In the genomic region with DNA sequence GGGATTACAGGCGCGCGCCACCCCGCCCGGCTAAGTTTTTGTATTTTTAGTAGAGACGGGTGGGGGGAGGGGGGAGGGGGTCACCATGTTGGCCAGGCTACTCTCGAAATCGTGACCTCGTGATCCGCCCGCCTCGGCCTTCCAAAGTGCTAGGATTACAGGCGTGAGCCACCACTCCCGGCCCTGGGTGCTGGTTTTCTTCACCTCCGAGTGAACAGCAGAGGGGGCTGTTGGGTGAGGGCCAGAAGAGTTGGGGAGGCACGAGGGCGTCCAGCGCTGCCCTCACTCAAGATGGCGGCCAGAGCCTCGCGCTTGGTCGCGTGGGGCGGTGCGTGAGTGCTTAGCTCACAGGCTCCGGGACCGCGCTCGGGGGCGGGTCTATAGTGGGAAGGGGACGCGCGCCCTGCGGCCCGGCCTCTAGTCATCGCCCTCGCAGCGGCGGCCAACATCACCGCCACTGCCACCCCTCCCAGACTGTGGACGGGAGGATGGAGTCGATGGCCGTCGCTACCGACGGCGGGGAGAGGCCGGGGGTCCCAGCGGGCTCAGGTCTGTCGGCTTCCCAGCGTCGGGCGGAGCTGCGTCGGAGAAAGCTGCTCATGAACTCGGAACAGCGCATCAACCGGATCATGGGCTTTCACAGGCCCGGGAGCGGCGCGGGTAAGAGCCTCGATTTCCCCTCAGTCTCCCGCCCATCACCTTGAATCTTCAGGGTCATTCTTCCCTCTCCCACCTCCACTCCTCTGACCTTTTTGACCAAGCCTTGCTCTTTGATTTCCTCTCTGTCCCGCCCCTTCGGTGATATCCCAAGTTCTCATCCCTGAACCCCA, we compare ENCODE assay signal across 1 cellular context.
TF ChIP-seq lines count a peak whose summit lies in the region.

TSS of gene CAMLG (plus strand) at position 416 of the 830 bp plus-strand sequence. CDS start at position 489, 73 bp downstream.

TF ChIP-seq in HepG2, 621 proteins besides CTCF, POLR2A, EP300 and RAD21 (continued from another document and continues in another):
- TF ChIP-seq, protein P1, sequence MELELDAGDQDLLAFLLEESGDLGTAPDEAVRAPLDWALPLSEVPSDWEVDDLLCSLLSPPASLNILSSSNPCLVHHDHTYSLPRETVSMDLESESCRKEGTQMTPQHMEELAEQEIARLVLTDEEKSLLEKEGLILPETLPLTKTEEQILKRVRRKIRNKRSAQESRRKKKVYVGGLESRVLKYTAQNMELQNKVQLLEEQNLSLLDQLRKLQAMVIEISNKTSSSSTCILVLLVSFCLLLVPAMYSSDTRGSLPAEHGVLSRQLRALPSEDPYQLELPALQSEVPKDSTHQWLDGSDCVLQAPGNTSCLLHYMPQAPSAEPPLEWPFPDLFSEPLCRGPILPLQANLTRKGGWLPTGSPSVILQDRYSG (CRISPR knock-in tag; IDR thresholded peaks at IDR 0.05), result 0 out of 2 replicates have a peak, but pooled peaks have one; percentile 76
- TF ChIP-seq ZNF180 (CRISPR knock-in tag; IDR thresholded peaks at IDR 0.05; ENCODE audit: borderline replicate concordance, low read depth) (no peak), PHF20 (CRISPR knock-in tag; IDR thresholded peaks at IDR 0.05) (peak; percentile 85), ZNF773 (CRISPR knock-in tag; IDR thresholded peaks at IDR 0.05; ENCODE audit: borderline replicate concordance) (no peak), CC2D1A (CRISPR knock-in tag; IDR thresholded peaks at IDR 0.05) (no peak), ATF1 (CRISPR knock-in tag; IDR thresholded peaks at IDR 0.05) (peak; percentile 92), PBX3 (CRISPR knock-in tag; IDR thresholded peaks at IDR 0.05; ENCODE audit: borderline replicate concordance) (no peak), ZNF224 (CRISPR knock-in tag; IDR thresholded peaks at IDR 0.05) (peak; percentile 80), ZNF24 (IDR thresholded peaks at IDR 0.05) (no peak), ZNF83 (CRISPR knock-in tag; IDR thresholded peaks at IDR 0.05; ENCODE audit: borderline replicate concordance) (no peak; the same call in 1 of the 2 replicates), KLF6 (CRISPR knock-in tag; IDR thresholded peaks at IDR 0.05) (peak; percentile 83), HMGA1 (CRISPR knock-in tag; conservative IDR thresholded peaks at IDR 0.05) (no peak), SRF (IDR thresholded peaks at IDR 0.05; ENCODE audit: low read depth, low read length) (0 out of 2 replicates have a peak, but pooled peaks have one; percentile 5), ZNF644 (CRISPR knock-in tag; IDR thresholded peaks at IDR 0.05; ENCODE audit: low read depth) (peak; percentile 76; the same call in 1 of the 2 replicates), ZFP1 (CRISPR knock-in tag; IDR thresholded peaks at IDR 0.05) (0 out of 2 replicates have a peak, but pooled peaks have one; percentile 71), ZNF691 (CRISPR knock-in tag; IDR thresholded peaks at IDR 0.05; ENCODE audit: borderline replicate concordance, low read depth) (peak; percentile 96; the same call in 1 of the 2 replicates), KDM3A (CRISPR knock-in tag; IDR thresholded peaks at IDR 0.05; ENCODE audit: low read depth) (peak; percentile 93), HNRNPLL (IDR thresholded peaks at IDR 0.05; ENCODE audit: low read depth, low read length, poor library complexity, severe bottlenecking) (peak; percentile 76), ZNF713 (CRISPR knock-in tag; IDR thresholded peaks at IDR 0.05) (peak; percentile 97; the same call in 1 of the 2 replicates), ZNF432 (CRISPR knock-in tag; IDR thresholded peaks at IDR 0.05; ENCODE audit: borderline replicate concordance) (no peak), ZBTB42 (CRISPR knock-in tag; IDR thresholded peaks at IDR 0.05) (no peak), FUBP1 (CRISPR knock-in tag; IDR thresholded peaks at IDR 0.05; ENCODE audit: borderline replicate concordance) (no peak), ZNF451 (CRISPR knock-in tag; IDR thresholded peaks at IDR 0.05) (peak; percentile 95), HNRNPL (IDR thresholded peaks at IDR 0.05; ENCODE audit: low read depth, low read length) (0 out of 2 replicates have a peak, but pooled peaks have one; percentile 44), ZFP37 (CRISPR knock-in tag; IDR thresholded peaks at IDR 0.05; ENCODE audit: borderline replicate concordance) (peak; percentile 40; the same call in 1 of the 2 replicates), NR2F1 (CRISPR knock-in tag; IDR thresholded peaks at IDR 0.05) (no peak), ZNF672 (CRISPR knock-in tag; IDR thresholded peaks at IDR 0.05) (no peak), CHD4 (IDR thresholded peaks at IDR 0.05; ENCODE audit: borderline replicate concordance, low read length) (no peak), ADNP (CRISPR knock-in tag; IDR thresholded peaks at IDR 0.05) (no peak), ZNF274 (CRISPR knock-in tag; IDR thresholded peaks at IDR 0.05) (no peak; the same call in 1 of the 2 replicates), CCAR2 (optimal IDR thresholded peaks at IDR 0.05; ENCODE audit: low read depth, low read length) (no peak), ZNF501 (CRISPR knock-in tag; IDR thresholded peaks at IDR 0.05) (peak; percentile 90), SETDB1 (CRISPR knock-in tag; IDR thresholded peaks at IDR 0.05; ENCODE audit: borderline replicate concordance) (no peak), WIZ (CRISPR knock-in tag; IDR thresholded peaks at IDR 0.05) (no peak), BCLAF1 (IDR thresholded peaks at IDR 0.05) (no peak), GABPB1 (CRISPR knock-in tag; IDR thresholded peaks at IDR 0.05) (peak; percentile 95), KLF13 (CRISPR knock-in tag; IDR thresholded peaks at IDR 0.05) (0 out of 2 replicates have a peak, but pooled peaks have one; percentile 56), ZNF768 (CRISPR knock-in tag; IDR thresholded peaks at IDR 0.05) (peak; percentile 74), NFE2L2 (IDR thresholded peaks at IDR 0.05; ENCODE audit: low read length) (no peak), ZNF446 (CRISPR knock-in tag; IDR thresholded peaks at IDR 0.05) (no peak), ZBTB37 (CRISPR knock-in tag; IDR thresholded peaks at IDR 0.05) (no peak), HOXD1 (CRISPR knock-in tag; IDR thresholded peaks at IDR 0.05) (peak; percentile 47; the same call in 1 of the 2 replicates), U2AF2 (IDR thresholded peaks at IDR 0.05; ENCODE audit: low read depth, low read length) (no peak), THRA (CRISPR knock-in tag; IDR thresholded peaks at IDR 0.05; ENCODE audit: borderline replicate concordance) (peak; percentile 82; the same call in 1 of the 2 replicates), HOXA9 (CRISPR knock-in tag; IDR thresholded peaks at IDR 0.05; ENCODE audit: borderline replicate concordance) (no peak)
- TF ChIP-seq, protein P2, sequence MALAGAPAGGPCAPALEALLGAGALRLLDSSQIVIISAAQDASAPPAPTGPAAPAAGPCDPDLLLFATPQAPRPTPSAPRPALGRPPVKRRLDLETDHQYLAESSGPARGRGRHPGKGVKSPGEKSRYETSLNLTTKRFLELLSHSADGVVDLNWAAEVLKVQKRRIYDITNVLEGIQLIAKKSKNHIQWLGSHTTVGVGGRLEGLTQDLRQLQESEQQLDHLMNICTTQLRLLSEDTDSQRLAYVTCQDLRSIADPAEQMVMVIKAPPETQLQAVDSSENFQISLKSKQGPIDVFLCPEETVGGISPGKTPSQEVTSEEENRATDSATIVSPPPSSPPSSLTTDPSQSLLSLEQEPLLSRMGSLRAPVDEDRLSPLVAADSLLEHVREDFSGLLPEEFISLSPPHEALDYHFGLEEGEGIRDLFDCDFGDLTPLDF (CRISPR knock-in tag; IDR thresholded peaks at IDR 0.05), result peak; percentile 62
- TF ChIP-seq, protein P3, sequence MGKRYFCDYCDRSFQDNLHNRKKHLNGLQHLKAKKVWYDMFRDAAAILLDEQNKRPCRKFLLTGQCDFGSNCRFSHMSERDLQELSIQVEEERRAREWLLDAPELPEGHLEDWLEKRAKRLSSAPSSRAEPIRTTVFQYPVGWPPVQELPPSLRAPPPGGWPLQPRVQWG (CRISPR knock-in tag; IDR thresholded peaks at IDR 0.05; ENCODE audit: borderline replicate concordance, low read depth), result no peak
- TF ChIP-seq, protein P4, sequence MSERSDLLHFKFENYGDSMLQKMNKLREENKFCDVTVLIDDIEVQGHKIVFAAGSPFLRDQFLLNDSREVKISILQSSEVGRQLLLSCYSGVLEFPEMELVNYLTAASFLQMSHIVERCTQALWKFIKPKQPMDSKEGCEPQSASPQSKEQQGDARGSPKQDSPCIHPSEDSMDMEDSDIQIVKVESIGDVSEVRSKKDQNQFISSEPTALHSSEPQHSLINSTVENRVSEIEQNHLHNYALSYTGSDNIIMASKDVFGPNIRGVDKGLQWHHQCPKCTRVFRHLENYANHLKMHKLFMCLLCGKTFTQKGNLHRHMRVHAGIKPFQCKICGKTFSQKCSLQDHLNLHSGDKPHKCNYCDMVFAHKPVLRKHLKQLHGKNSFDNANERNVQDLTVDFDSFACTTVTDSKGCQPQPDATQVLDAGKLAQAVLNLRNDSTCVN (CRISPR knock-in tag; IDR thresholded peaks at IDR 0.05; ENCODE audit: borderline replicate concordance), result peak; percentile 78; the same call in 1 of the 2 replicates
- TF ChIP-seq, protein P5, sequence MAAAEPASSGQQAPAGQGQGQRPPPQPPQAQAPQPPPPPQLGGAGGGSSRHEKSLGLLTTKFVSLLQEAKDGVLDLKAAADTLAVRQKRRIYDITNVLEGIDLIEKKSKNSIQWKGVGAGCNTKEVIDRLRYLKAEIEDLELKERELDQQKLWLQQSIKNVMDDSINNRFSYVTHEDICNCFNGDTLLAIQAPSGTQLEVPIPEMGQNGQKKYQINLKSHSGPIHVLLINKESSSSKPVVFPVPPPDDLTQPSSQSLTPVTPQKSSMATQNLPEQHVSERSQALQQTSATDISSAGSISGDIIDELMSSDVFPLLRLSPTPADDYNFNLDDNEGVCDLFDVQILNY (CRISPR knock-in tag; conservative IDR thresholded peaks at IDR 0.05), result 0 out of 2 replicates have a peak, but pooled peaks have one; percentile 44
